In genomic region chr12:52175411-52176350, GRCh38 we compare ENCODE assay signal across 8 cellular contexts. TPM values are rescaled to one million over a fixed set of nuclear protein-coding genes. Genes with fewer than 3 reads are reported as not detected.
DNase-seq lines count a peak whose midpoint lies in the region; ATAC-seq and TF ChIP-seq lines count a peak whose summit lies in the region.

No MANE protein-coding gene starts in this region.

- no peak overlapping the region for H3K4me3 ChIP-seq in fibroblast of lung (replicated peaks in 1 of 4; ENCODE audit: control extremely low read depth in 1 of 4, insufficient read depth in 1 of 4, low read depth in 3 of 4, low read length in 4 of 4)
- H3K4me3 ChIP-seq in tibial artery: no peak overlapping the region
- H3K4me3 ChIP-seq in GM23248: no peak overlapping the region

- DNase-seq in NCI-H1092 treated with DMSO at 0.1 percent for 48 hours (lab: John Stamatoyannopoulos, UW) (peak; percentile 10), NCI-H1092 (lab: John Stamatoyannopoulos, UW) (no peak), NOMO-1 (lab: John Stamatoyannopoulos, UW; ENCODE audit: unreplicated experiment in 2 of 2) (peak; percentile 86 to 91), fibroblast of lung (ENCODE audit: low read depth in 2 of 2) (peak; percentile 50 to 54), tibial artery (no peak), GM23248 (no peak), posterior vena cava (ENCODE audit: low spot score) (no peak)

- no peaks in the 10 kb centered on the region for H3K79me2 ChIP-seq in fibroblast of lung (ENCODE audit: control insufficient read depth, insufficient read depth, low read length)
- H3K79me2 ChIP-seq in GM23248 (ENCODE audit: insufficient read depth): no peaks in the 10 kb centered on the region

- TF ChIP-seq CTCF in fibroblast of lung (conservative IDR thresholded peaks at IDR 0.05 in 1 of 2, IDR thresholded peaks at IDR 0.05 in 1 of 2; ENCODE audit: low read depth in 1 of 2, low read length in 2 of 2) (peak; percentile 20 to 43), tibial artery (IDR thresholded peaks at IDR 0.05) (peak; percentile 28 to 36)

- no peaks in the 10 kb centered on the region for H3F3A ChIP-seq in GM23248 (ENCODE audit: insufficient read depth)

- peak overlapping the region; percentile 3 for H2AFZ ChIP-seq in fibroblast of lung (ENCODE audit: low read length)
- no peak overlapping the region for H2AFZ ChIP-seq in GM23248

- no peak for ATAC-seq in HG03108 (IDR thresholded peaks at IDR 0.05; ENCODE audit: unreplicated experiment)

- no peaks in the 10 kb centered on the region for H3K36me3 ChIP-seq in fibroblast of lung (ENCODE audit: control insufficient read depth, insufficient read depth, low read length)
- H3K36me3 ChIP-seq in tibial artery: no peaks in the 10 kb centered on the region
- no peaks in the 10 kb centered on the region for H3K36me3 ChIP-seq in GM23248 (ENCODE audit: low read depth)

- H3K9me2 ChIP-seq in GM23248 (ENCODE audit: insufficient read depth): no peaks in the 10 kb centered on the region

- H3K27ac ChIP-seq in fibroblast of lung (ENCODE audit: insufficient read depth, low read length) (no peak overlapping the region), tibial artery (peak overlapping the region; percentile 44 to 63), GM23248 (no peak overlapping the region)

- H4K20me1 ChIP-seq in fibroblast of lung (ENCODE audit: control insufficient read depth, extremely low read depth, insufficient read depth, low read length) (no peaks in the 10 kb centered on the region), GM23248 (ENCODE audit: insufficient read depth) (no peaks in the 10 kb centered on the region)

- no peak overlapping the region for H3K4me2 ChIP-seq in fibroblast of lung (ENCODE audit: extremely low read depth, insufficient read depth, low read length)
- no peak overlapping the region for H3K4me2 ChIP-seq in GM23248 (ENCODE audit: unreplicated experiment)

- in situ Hi-C loops in GM23248 (cut with MboI): no loop called here

- WGBS in GM23248 (ENCODE audit: low coverage in 1 of 2, low lambda C conversion rate in 2 of 2, missing lambda C conversion rate in 2 of 2), 2 experiments: 74 to 76% methylated on average over 20 of the region's 20 CpGs

- H3K27me3 ChIP-seq in fibroblast of lung (ENCODE audit: control insufficient read depth, insufficient read depth, low read length) (no peaks in the 10 kb centered on the region), tibial artery (no peaks in the 10 kb centered on the region), GM23248 (replicated peaks; ENCODE audit: insufficient read depth) (no peaks in the 10 kb centered on the region)

- intact Hi-C loops in tibial artery (cut with DNase I; ENCODE audit: low total_unique reads): no loop called here
- intact Hi-C loops in posterior vena cava (cut with DNase I): no loop called here

- peaks cover 8% of the 10 kb centered on the region for H3K4me1 ChIP-seq in fibroblast of lung (ENCODE audit: control insufficient read depth, extremely low read depth, insufficient read depth, low read length)
- H3K4me1 ChIP-seq in tibial artery: peaks cover 0 to 32% (median 23%) of the 10 kb centered on the region in 4 donors
- H3K4me1 ChIP-seq in GM23248 (ENCODE audit: insufficient read depth): peaks cover 8% of the 10 kb centered on the region

- H3K9ac ChIP-seq in fibroblast of lung (ENCODE audit: insufficient read depth, low read length) (no peak overlapping the region), GM23248 (no peak overlapping the region)

- H3K9me3 ChIP-seq in fibroblast of lung (ENCODE audit: control insufficient read depth, insufficient read depth, low read depth, low read length) (no peaks in the 10 kb centered on the region), tibial artery (no peaks in the 10 kb centered on the region), GM23248 (ENCODE audit: low read depth) (no peaks in the 10 kb centered on the region)

RNA-seq across cellular contexts. Expression of gene KRT80, which starts 16.1 kb away (rescaled TPM):
- total RNA-seq in fibroblast of lung (under 0.01 and 0.17 TPM in 2 replicates), posterior vena cava (under 1 TPM; 0.19 to 0.48 TPM)
- polyA plus RNA-seq in fibroblast of lung (0.90 and 1.0 TPM in 2 replicates), GM23248 (2016; fragmentation: Nextera tagmentation; extraction: Ambion mirVana) (1.3 TPM in 2 replicates)
- polyA plus RNA-seq in fibroblast of lung (2012): 0.83 and 1.1 TPM in 2 replicates
- polyA minus RNA-seq in fibroblast of lung (ENCODE audit: low replicate concordance): 0.89 and 1.5 TPM in 2 replicates
- total RNA-seq in GM23248 (2014; rRNA removed; shearing (Covaris generic)): 0.38 and 0.65 TPM in 2 replicates

RNA-seq across cellular contexts. Expression of gene KRT7, which starts 57.4 kb away (rescaled TPM):
- total RNA-seq in fibroblast of lung (3.1 and 3.5 TPM in 2 replicates), posterior vena cava (1 to 10 TPM; 4.1 to 6.8 TPM)
- polyA plus RNA-seq in fibroblast of lung (3.1 and 8.6 TPM in 2 replicates), GM23248 (2016; fragmentation: Nextera tagmentation; extraction: Ambion mirVana) (14.4 and 17.4 TPM in 2 replicates)
- 2.6 and 11.8 TPM in 2 replicates for polyA plus RNA-seq in fibroblast of lung (2012)
- polyA minus RNA-seq in fibroblast of lung (ENCODE audit: low replicate concordance): 25.5 and 29.2 TPM in 2 replicates
- 5.7 and 11.0 TPM in 2 replicates for total RNA-seq in GM23248 (2014; rRNA removed; shearing (Covaris generic))

Comparison
In these comparisons a context has a peak if more than half of its experiments do, and no peak if none do; other contexts are left out.
1. DNase-seq: peak in NCI-H1092 treated with DMSO at 0.1 percent for 48 hours (single experiment), NOMO-1 (2 of 2) and fibroblast of lung (2 of 2); none in NCI-H1092 (single experiment), tibial artery (0 of 2), GM23248 (single experiment) and posterior vena cava (single experiment).
2. H3K27ac ChIP-seq: peak in tibial artery (2 of 2); none in fibroblast of lung (single experiment) and GM23248 (single experiment).